ENCODE assay signal across 1 cellular context in the genomic region with DNA sequence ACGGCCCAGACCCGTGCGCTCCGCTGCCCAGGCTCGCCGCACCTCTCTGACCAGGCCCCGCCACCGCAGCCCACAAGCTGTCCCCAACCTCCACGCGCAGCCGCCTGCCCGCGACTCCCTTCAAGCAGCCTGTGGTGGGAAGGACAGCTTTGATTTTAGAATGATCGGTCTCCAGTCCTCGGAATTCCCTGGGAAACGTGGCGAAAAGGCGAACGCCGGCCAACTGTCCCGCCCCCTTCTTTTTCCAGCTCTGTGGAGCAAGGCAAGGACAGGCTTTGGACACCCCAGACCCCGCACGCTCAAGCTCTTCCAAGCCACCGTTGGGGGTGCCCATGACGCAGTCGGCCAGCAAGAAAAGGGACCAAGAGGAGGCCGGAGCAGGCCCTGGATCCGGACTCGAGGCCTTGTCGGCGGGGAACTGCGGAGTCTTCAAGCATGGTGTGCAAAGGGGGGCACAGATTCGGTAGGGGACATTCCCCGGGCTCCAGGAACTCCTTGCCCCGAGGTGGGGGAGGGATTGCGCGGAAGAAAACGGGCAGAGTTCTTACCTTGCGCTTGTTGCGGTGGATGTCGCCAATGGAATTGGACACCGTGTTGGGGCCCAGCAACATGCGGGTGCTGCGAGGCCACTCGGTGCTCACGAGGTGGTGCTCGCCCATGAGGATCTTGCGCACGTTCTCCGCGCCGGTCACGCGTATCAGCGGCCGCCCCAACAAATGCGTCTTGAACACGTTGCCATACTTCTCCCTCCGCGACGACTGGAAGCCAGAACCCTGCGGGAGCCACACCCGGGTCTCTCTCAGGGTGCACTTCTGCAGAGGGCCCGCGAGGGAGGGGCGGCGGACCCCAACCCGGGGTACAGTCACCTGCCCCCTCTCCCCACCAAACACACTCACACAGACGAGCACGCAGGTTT.
TF ChIP-seq lines count a peak whose summit lies in the region.

No MANE protein-coding gene starts in this region.

TF ChIP-seq in endothelial cell of umbilical vein, 7 proteins besides CTCF, POLR2A, EP300 and RAD21:
- TF ChIP-seq FOS (IDR thresholded peaks at IDR 0.05; ENCODE audit: borderline replicate concordance, insufficient read depth, low read length) (no peak), JUN (IDR thresholded peaks at IDR 0.05; ENCODE audit: borderline replicate concordance, insufficient read depth, insufficient read length, low read depth) (no peak), POLR2AphosphoS5 (IDR thresholded peaks at IDR 0.05; ENCODE audit: insufficient read depth, low read depth, low read length) (no peak), EZH2 (IDR thresholded peaks at IDR 0.05; ENCODE audit: borderline replicate concordance, low read depth, low read length, severe bottlenecking) (no peak), MYC (IDR thresholded peaks at IDR 0.05; ENCODE audit: low read depth, low read length) (no peak), GATA2 (IDR thresholded peaks at IDR 0.05; ENCODE audit: insufficient read depth, insufficient read length, low read depth, low read length) (no peak)
- TF ChIP-seq, protein P1, sequence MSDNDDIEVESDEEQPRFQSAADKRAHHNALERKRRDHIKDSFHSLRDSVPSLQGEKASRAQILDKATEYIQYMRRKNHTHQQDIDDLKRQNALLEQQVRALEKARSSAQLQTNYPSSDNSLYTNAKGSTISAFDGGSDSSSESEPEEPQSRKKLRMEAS (IDR thresholded peaks at IDR 0.05; ENCODE audit: insufficient read depth, insufficient read length): no peak
